Comparison of ENCODE assay signal across 8 cellular contexts in the genomic region with DNA sequence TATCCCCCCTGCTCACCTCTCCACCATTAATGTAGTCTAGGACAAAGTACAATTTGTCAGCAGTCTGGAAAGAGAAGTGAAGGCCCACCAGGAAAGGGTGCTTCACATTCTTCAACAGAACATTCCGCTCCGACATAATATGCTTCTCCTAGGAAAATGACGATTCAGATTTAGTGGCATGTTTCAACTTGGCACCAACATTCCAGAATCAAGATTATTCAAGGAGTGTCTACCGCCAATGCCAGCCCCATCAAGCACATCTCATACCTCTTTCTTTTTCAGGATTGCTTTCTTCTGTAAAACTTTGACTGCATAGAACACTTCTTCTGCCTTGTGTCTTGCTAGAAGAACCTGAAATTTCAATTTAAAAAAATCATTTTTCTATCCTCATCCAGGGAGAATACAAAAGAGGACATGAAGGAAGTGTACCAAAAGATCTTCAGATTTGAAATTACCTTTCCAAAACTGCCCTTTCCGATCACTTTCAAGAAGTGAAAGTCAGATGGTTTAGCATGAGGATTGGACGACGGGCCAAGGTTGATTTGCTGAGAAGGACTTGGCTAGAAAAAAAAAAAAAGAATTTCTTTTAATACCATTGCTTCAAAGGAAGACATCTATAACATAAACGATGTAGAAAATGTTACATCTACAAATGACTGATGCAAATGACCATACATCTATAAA.
DNase-seq lines count a peak whose midpoint lies in the region; ATAC-seq and TF ChIP-seq lines count a peak whose summit lies in the region.

No MANE protein-coding gene starts in this region.

- H3K27me3 ChIP-seq in right cardiac atrium (ENCODE audit: control insufficient read depth, insufficient read depth) (no peaks in the 10 kb centered on the region), muscle layer of duodenum (ENCODE audit: low read depth, low read length) (no peaks in the 10 kb centered on the region)

- peaks cover 3% of the 10 kb centered on the region for H3K4me1 ChIP-seq in right cardiac atrium (ENCODE audit: control insufficient read depth, insufficient read depth, low read length)
- H3K4me1 ChIP-seq in muscle layer of duodenum (ENCODE audit: control insufficient read depth in 1 of 2, insufficient read depth in 2 of 2, low read length in 2 of 2), result peaks cover 0 to 15% of the 10 kb centered on the region in 2 donors

- ATAC-seq in right cardiac atrium (no peak), Right ventricle myocardium inferior (no peak)

- intact Hi-C loops in right cardiac atrium (cut with DNase I) (loop anchor here (5.0 to 10.0 kb wide), 8 partner anchors 342 to 712 kb away; no protein-coding TSS in a partner anchor), Right ventricle myocardium inferior (cut with DNase I) (no loop called here)

- no peak for TF ChIP-seq CTCF in cardiac fibroblast (IDR thresholded peaks at IDR 0.05; ENCODE audit: low read depth, low read length)

- H3K9me3 ChIP-seq in right cardiac atrium (ENCODE audit: control insufficient read depth, low read length), result no peaks in the 10 kb centered on the region
- no peaks in the 10 kb centered on the region for H3K9me3 ChIP-seq in muscle layer of duodenum (ENCODE audit: control insufficient read depth in 1 of 2, low read length in 2 of 2)

- H3K4me3 ChIP-seq in right cardiac atrium (ENCODE audit: low read length), result peak overlapping the region; percentile 86
- peak overlapping the region; percentile 69 to 76 for H3K4me3 ChIP-seq in cardiac fibroblast (replicated peaks in 1 of 2; ENCODE audit: low read depth in 2 of 2, low read length in 2 of 2)
- H3K4me3 ChIP-seq in muscle layer of duodenum (ENCODE audit: low read depth in 1 of 2, low read length in 2 of 2), result peak overlapping the region; percentile 84 to 98

- no peak for DNase-seq in right cardiac atrium
- no peak for DNase-seq in Right ventricle myocardium inferior (ENCODE audit: missing footprints)
- peak; percentile 26 to 41 for DNase-seq in cardiac fibroblast (ENCODE audit: low read depth in 2 of 2)
- DNase-seq in hepatic stellate cell (ENCODE audit: low spot score), result no peak
- no peak for DNase-seq in amygdala (lab: John Stamatoyannopoulos, UW)
- no peak for DNase-seq in SKM-1 (lab: John Stamatoyannopoulos, UW; ENCODE audit: unreplicated experiment)
- no peak for DNase-seq in kidney glomerular epithelial cell (lab: John Stamatoyannopoulos, UW)

- peaks cover 33 to 45% of the 10 kb centered on the region in 2 donors for H3K36me3 ChIP-seq in muscle layer of duodenum (ENCODE audit: control insufficient read depth in 1 of 2, insufficient read depth in 2 of 2, low read length in 2 of 2)

- 48% methylated on average over 8 of the region's 8 CpGs for WGBS in right cardiac atrium

- H3K27ac ChIP-seq in right cardiac atrium (ENCODE audit: low read length) (no peak overlapping the region), muscle layer of duodenum (ENCODE audit: low read length) (peak overlapping the region; percentile 97)

Comparison
In these comparisons a context has a peak if more than half of its experiments do, and no peak if none do; other contexts are left out.
1. DNase-seq: peak in cardiac fibroblast (2 of 2); none in right cardiac atrium (0 of 3), Right ventricle myocardium inferior (single experiment), hepatic stellate cell (single experiment), amygdala (0 of 56), SKM-1 (single experiment) and kidney glomerular epithelial cell (single experiment).
2. Peak in every context shown above with its lines, with median percentiles within 50 percentile points of each other: H3K4me3 ChIP-seq.